In the genomic region with DNA sequence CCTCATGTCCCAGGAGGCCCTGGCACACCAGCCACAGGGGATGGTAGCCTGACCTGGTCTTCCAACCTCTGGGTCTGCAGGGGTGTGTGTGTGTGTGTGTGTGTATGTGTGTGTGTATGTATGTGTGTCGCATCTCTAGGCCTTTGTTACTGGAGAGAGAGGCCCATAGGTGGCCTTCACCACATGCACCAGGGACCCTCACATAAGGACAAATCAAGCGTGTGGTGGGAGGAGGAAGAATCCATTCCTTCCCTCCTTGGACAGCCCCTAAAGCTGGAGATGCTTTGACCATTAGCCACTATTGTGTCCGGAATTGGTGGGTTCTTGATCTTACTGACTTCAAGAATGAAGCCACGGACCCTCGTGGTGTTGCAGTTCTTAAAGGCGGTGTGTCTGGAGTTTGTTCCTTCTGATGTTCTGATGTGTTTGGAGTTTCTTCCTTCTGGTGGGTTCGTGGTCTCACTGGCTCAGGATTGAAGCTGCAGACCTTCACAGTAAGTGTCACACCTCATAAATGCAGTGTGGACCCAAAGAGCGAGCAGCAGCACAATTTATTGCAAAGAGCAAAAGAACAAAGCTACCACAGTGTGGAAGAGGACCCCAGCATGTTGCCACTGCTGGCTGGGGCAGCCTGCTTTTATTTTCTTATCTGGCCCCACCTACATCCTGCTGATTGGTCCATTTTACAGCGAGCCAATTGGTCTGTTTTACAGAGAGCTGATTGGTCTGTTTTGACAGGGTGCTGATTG, we compare ENCODE assay signal across 9 cellular contexts.
"Had no signal": no experiment of that assay in that cellular context is flagged by ENCODE, and none has a peak within 500 bp of the region (broad histone marks: within the 10 kb centered on the region; RNA-seq: fewer than 3 reads in every experiment).

No MANE protein-coding gene starts in this region.

- H3K4me3 ChIP-seq: GM23248, HAP-1 had no signal

- H3K36me3 ChIP-seq: HAP-1 had no signal

- H3K27ac ChIP-seq: GM23248, HL-60 had no signal

- H3K4me1 Mint-ChIP-seq: IgD-negative memory B cell had no signal

- H3K9ac ChIP-seq: GM23248 had no signal

- DNase-seq: GM23248, GOT3, H7, HFFc6 had no signal

- H3K4me3 Mint-ChIP-seq: HFFc6 had no signal

- H3K4me1 ChIP-seq: HAP-1 had no signal

- H3K9me3 ChIP-seq: HAP-1 had no signal

- H2AFZ ChIP-seq: GM23248 had no signal

- ATAC-seq: HCT116, HepG2 had no signal

- H3K27ac Mint-ChIP-seq: HFFc6, IgD-negative memory B cell had no signal
